ENCODE assay signal across 8 cellular contexts in genomic region chr10:100346351-100346764, GRCh38. TPM values are rescaled to one million over a fixed set of nuclear protein-coding genes. Genes with fewer than 3 reads are reported as not detected.
DNase-seq lines count a peak whose midpoint lies in the region; ATAC-seq, FAIRE-seq and TF ChIP-seq lines count a peak whose summit lies in the region.

No MANE protein-coding gene starts in this region.

- peak; percentile 27 for DNase-seq in DMS53 treated with DMSO at 0.1 percent for 48 hours (lab: John Stamatoyannopoulos, UW; ENCODE audit: unreplicated experiment)
- DNase-seq in IMR-90: peak; percentile 70
- DNase-seq in SK-N-MC (ENCODE audit: low read depth, low spot score): no peak
- peak; percentile 89 for DNase-seq in adipocyte (ENCODE audit: low read depth)
- peak; percentile 42 for DNase-seq in left ventricle myocardium inferior
- peak; percentile 54 for DNase-seq in prostate gland (ENCODE audit: low spot score)
- peak; percentile 81 for DNase-seq in urothelium cell line (ENCODE audit: low spot score)

- dilution Hi-C loops in IMR-90 (cut with HindIII; ENCODE audit: low sequenced_read_pairs, unreplicated experiment): no loop called here

- peak overlapping the region in 1 of 2 experiments; percentile 42; a peak in 1 of 4 replicates for H4K8ac ChIP-seq in IMR-90 (ENCODE audit: low read depth in 2 of 2, low read length in 2 of 2)

- H3K4me3 ChIP-seq in IMR-90 (ENCODE audit: insufficient read depth, low read depth, low read length) (peak overlapping the region; percentile 92), SK-N-MC (peak overlapping the region; percentile 84), adipocyte (ENCODE audit: low read length) (peak overlapping the region; percentile 89), left ventricle myocardium inferior (peak overlapping the region; percentile 69), prostate gland (peak overlapping the region; percentile 56 to 82)

- intact Hi-C loops in IMR-90 (cut with micrococcal nuclease) (loop anchor here (2.0 kb wide), 1 partner anchor 26 kb away; no protein-coding TSS in a partner anchor), left ventricle myocardium inferior (cut with micrococcal nuclease) (no loop called here), prostate gland (cut with DNase I) (no loop called here)

- H4K5ac ChIP-seq in IMR-90 (ENCODE audit: low read depth, low read length): no peak overlapping the region

- peaks cover 10% of the 10 kb centered on the region for H3K9me1 ChIP-seq in IMR-90 (ENCODE audit: insufficient read depth, low read length)

- H2AK5ac ChIP-seq in IMR-90 (ENCODE audit: low read depth, low read length): no peak overlapping the region

- H3K56ac ChIP-seq in IMR-90 (ENCODE audit: extremely low read depth, insufficient read depth, low read length): no peak overlapping the region

- no peak for TF ChIP-seq CTCF in IMR-90 (conservative IDR thresholded peaks at IDR 0.05; ENCODE audit: low read depth, low read length)
- no peak for TF ChIP-seq CTCF in left ventricle myocardium inferior (IDR thresholded peaks at IDR 0.05; ENCODE audit: borderline replicate concordance)
- TF ChIP-seq CTCF in prostate gland (IDR thresholded peaks at IDR 0.05): no peak

- no TSS peak for BruUV-seq in IMR-90 (replicated peaks; lab: Mats Ljungman, UMichigan)

- H3K27me3 ChIP-seq in IMR-90 (ENCODE audit: control insufficient read depth, insufficient read depth, low read length): no peaks in the 10 kb centered on the region
- no peaks in the 10 kb centered on the region for H3K27me3 ChIP-seq in adipocyte (replicated peaks; ENCODE audit: control insufficient read depth, insufficient read depth, low read length)
- peaks cover 60% of the 10 kb centered on the region for H3K27me3 ChIP-seq in left ventricle myocardium inferior (ENCODE audit: low read depth)
- no peaks in the 10 kb centered on the region for H3K27me3 ChIP-seq in prostate gland (replicated peaks; ENCODE audit: insufficient read depth)

- H3K36me3 ChIP-seq in IMR-90 (ENCODE audit: control insufficient read depth, insufficient read depth, low read length) (peaks cover 18% of the 10 kb centered on the region), SK-N-MC (ENCODE audit: insufficient read depth, low read length) (peaks cover 37% of the 10 kb centered on the region), adipocyte (ENCODE audit: control insufficient read depth, insufficient read depth, low read length, severe bottlenecking) (peaks cover 23% of the 10 kb centered on the region), left ventricle myocardium inferior (no peaks in the 10 kb centered on the region), prostate gland (no peaks in the 10 kb centered on the region)

- no peak for TF ChIP-seq RAD21 in IMR-90 (IDR thresholded peaks at IDR 0.05; ENCODE audit: low read length)

- peak overlapping the region; percentile 8; the same call in 1 of the 2 replicates for H3K18ac ChIP-seq in IMR-90 (ENCODE audit: low read depth, low read length)

- peak overlapping the region; percentile 70 for H3K14ac ChIP-seq in IMR-90 (replicated peaks; ENCODE audit: low read depth, low read length)

- in situ Hi-C loops in IMR-90 (cut with MboI; ENCODE audit: low sequenced_read_pairs): loop anchor here (25.0 kb wide), 1 partner anchor 541 kb away; no protein-coding TSS in a partner anchor

- FAIRE-seq in urothelium cell line (lab: Jason Lieb, UNC): no peak

- 0 out of 2 replicates have a peak overlapping the region, but pooled peaks have one; percentile 11 for H2BK120ac ChIP-seq in IMR-90 (ENCODE audit: low read depth, low read length)

- peak overlapping the region; percentile 88 for H2AFZ ChIP-seq in IMR-90 (replicated peaks; ENCODE audit: low read length, poor library complexity)

- peak overlapping the region; percentile 12 for H2BK5ac ChIP-seq in IMR-90 (ENCODE audit: low read depth, low read length, poor library complexity, severe bottlenecking)

- H3K23ac ChIP-seq in IMR-90 (ENCODE audit: low read depth, low read length): peak overlapping the region; percentile 48; the same call in 1 of the 2 replicates

- H3K4me2 ChIP-seq in IMR-90 (ENCODE audit: low read depth, low read length): peak overlapping the region; percentile 89

- peak; percentile 41 for ATAC-seq in GM21515 (IDR thresholded peaks at IDR 0.05; ENCODE audit: unreplicated experiment)
- ATAC-seq in IMR-90 (ENCODE audit: low read depth): peak; percentile 59

- peaks cover 37% of the 10 kb centered on the region; the same call in 1 of the 2 replicates for H4K20me1 ChIP-seq in IMR-90 (ENCODE audit: insufficient read depth, low read length)

- CTCF ChIA-PET in IMR-90 (lab: Yijun Ruan, JAX): interaction anchor here (1.1 to 1.9 kb wide), 3 partner anchors 21 to 162 kb away, joined by 3 to 5 read pairs (median 4); no protein-coding TSS in a partner anchor

- peak overlapping the region; percentile 44 for H3K9ac ChIP-seq in IMR-90 (ENCODE audit: low read depth, low read length)
- H3K9ac ChIP-seq in SK-N-MC (ENCODE audit: insufficient read length): peak overlapping the region; percentile 68
- H3K9ac ChIP-seq in adipocyte (ENCODE audit: low read length): peak overlapping the region; percentile 87

- H3K4me1 ChIP-seq in IMR-90 (ENCODE audit: control insufficient read depth, insufficient read depth, low read length) (peaks cover 18% of the 10 kb centered on the region), adipocyte (ENCODE audit: control insufficient read depth, insufficient read depth, low read length) (peaks cover 57% of the 10 kb centered on the region), left ventricle myocardium inferior (peaks cover 22% of the 10 kb centered on the region), prostate gland (replicated peaks) (peaks cover 6% of the 10 kb centered on the region)

- 0% methylated on average over 6 of the region's 36 CpGs; no CpG with 5 or more reads in 1 of the 2 experiments for WGBS in IMR-90 (ENCODE audit: extremely low coverage in 2 of 2, insufficient read length in 1 of 2), 2 experiments
- 2% methylated on average over 11 of the region's 36 CpGs for WGBS in prostate gland

- H3K27ac ChIP-seq in IMR-90 (ENCODE audit: insufficient read depth, low read length): peak overlapping the region; percentile 44; the same call in 1 of the 2 replicates
- peak overlapping the region; percentile 79 for H3K27ac ChIP-seq in SK-N-MC
- no peak overlapping the region for H3K27ac ChIP-seq in left ventricle myocardium inferior (replicated peaks)
- H3K27ac ChIP-seq in prostate gland: peak overlapping the region; percentile 84 to 88

- peak overlapping the region; percentile 16; the same call in 1 of the 2 replicates for H4K91ac ChIP-seq in IMR-90 (ENCODE audit: insufficient read depth, low read depth, low read length)

- POLR2A ChIA-PET in IMR-90 (lab: Charles Lee; ENCODE audit: unreplicated experiment): interaction anchor here (1.4 kb wide), 1 partner anchor 27 kb away, joined by 3 read pairs; no protein-coding TSS in a partner anchor

- peak overlapping the region; percentile 73 for H2AK9ac ChIP-seq in IMR-90 (replicated peaks; ENCODE audit: low read depth, low read length, poor library complexity)

- peaks cover 12 to 39% of the 10 kb centered on the region in 2 experiments for H3K79me1 ChIP-seq in IMR-90 (ENCODE audit: low read depth in 1 of 2, low read length in 2 of 2)

- H2BK20ac ChIP-seq in IMR-90 (ENCODE audit: low read depth, low read length): no peak overlapping the region

- no peaks in the 10 kb centered on the region for H3K9me3 ChIP-seq in IMR-90 (ENCODE audit: control insufficient read depth, insufficient read depth, low read length)
- H3K9me3 ChIP-seq in SK-N-MC (ENCODE audit: low read depth, low read length): no peaks in the 10 kb centered on the region
- no peaks in the 10 kb centered on the region for H3K9me3 ChIP-seq in adipocyte (ENCODE audit: control insufficient read depth, low read length)
- no peaks in the 10 kb centered on the region for H3K9me3 ChIP-seq in left ventricle myocardium inferior (replicated peaks)
- no peaks in the 10 kb centered on the region for H3K9me3 ChIP-seq in prostate gland

- 0 out of 3 replicates have a peak overlapping the region, but pooled peaks have one; percentile 32 for H2BK15ac ChIP-seq in IMR-90 (ENCODE audit: low read depth, low read length)

- peak overlapping the region; percentile 57 for H3K4ac ChIP-seq in IMR-90 (ENCODE audit: low read depth, low read length)

- TF ChIP-seq POLR2A in IMR-90 (IDR thresholded peaks at IDR 0.05; ENCODE audit: low read depth, low read length) (no peak), prostate gland (IDR thresholded peaks at IDR 0.05) (no peak)

TF ChIP-seq in IMR-90, 13 proteins besides CTCF, POLR2A, EP300 and RAD21:
- TF ChIP-seq BHLHE40 (IDR thresholded peaks at IDR 0.05; ENCODE audit: low read depth, low read length) (peak; percentile 55; the same call in 1 of the 2 replicates), RCOR1 (IDR thresholded peaks at IDR 0.05; ENCODE audit: insufficient replicate concordance, low read length) (peak; percentile 31), NFE2L2 (IDR thresholded peaks at IDR 0.05; ENCODE audit: low read depth, low read length) (no peak), SMC3 (IDR thresholded peaks at IDR 0.05; ENCODE audit: low read depth, low read length) (no peak), MXI1 (IDR thresholded peaks at IDR 0.05; ENCODE audit: borderline replicate concordance, low read depth, low read length) (peak; percentile 95), CHD1 (IDR thresholded peaks at IDR 0.05; ENCODE audit: low read depth, low read length) (no peak), MAZ (IDR thresholded peaks at IDR 0.05; ENCODE audit: borderline replicate concordance, low read depth, low read length) (no peak)

RNA-seq across cellular contexts. Expression of gene SCD, which starts 0.7 kb away (rescaled TPM):
- 49.2 and 50.7 TPM in 2 replicates for total RNA-seq in IMR-90 (2012; rRNA removed)
- 56.6 and 65.1 TPM in 2 replicates for polyA plus RNA-seq in IMR-90 (2012; rRNA removed)
- 31.2 and 34.4 TPM in 2 replicates for polyA plus RNA-seq in IMR-90 (2012; cell fraction: cytosol; rRNA removed)
- polyA plus RNA-seq in IMR-90 (2012; cell fraction: nucleus; rRNA removed; ENCODE audit: low replicate concordance): 9.7 and 25.2 TPM in 2 replicates
- total RNA-seq in left ventricle myocardium inferior: 4.8 TPM
- 100 to 1,000 TPM in 1 of 2 donors, 10 to 100 TPM in 1; 95.5 to 179 TPM for total RNA-seq in prostate gland

RNA-seq across cellular contexts. Expression of gene PKD2L1, which starts 16.3 kb away (rescaled TPM):
- not detected in 2 replicates for total RNA-seq in IMR-90 (2012; rRNA removed)
- polyA plus RNA-seq in IMR-90 (2012; rRNA removed): not detected in 2 replicates
- polyA plus RNA-seq in IMR-90 (2012; cell fraction: cytosol; rRNA removed): not detected in 2 replicates
- polyA plus RNA-seq in IMR-90 (2012; cell fraction: nucleus; rRNA removed; ENCODE audit: low replicate concordance): not detected in 2 replicates
- total RNA-seq in left ventricle myocardium inferior: not detected
- under 1 TPM; 0.09 to 0.34 TPM for total RNA-seq in prostate gland

RNA-seq across cellular contexts. Expression of gene BLOC1S2, which starts 59.9 kb away (rescaled TPM):
- total RNA-seq in IMR-90 (2012; rRNA removed) (26.0 and 49.4 TPM in 2 replicates), left ventricle myocardium inferior (21.0 TPM), prostate gland (10 to 100 TPM; 21.1 to 33.8 TPM)
- 24.3 and 28.9 TPM in 2 replicates for polyA plus RNA-seq in IMR-90 (2012; rRNA removed)
- polyA plus RNA-seq in IMR-90 (2012; cell fraction: cytosol; rRNA removed): 14.4 and 15.8 TPM in 2 replicates
- 3.7 and 14.4 TPM in 2 replicates for polyA plus RNA-seq in IMR-90 (2012; cell fraction: nucleus; rRNA removed; ENCODE audit: low replicate concordance)
